ENCODE assay signal across 1 cellular context in the genomic region with DNA sequence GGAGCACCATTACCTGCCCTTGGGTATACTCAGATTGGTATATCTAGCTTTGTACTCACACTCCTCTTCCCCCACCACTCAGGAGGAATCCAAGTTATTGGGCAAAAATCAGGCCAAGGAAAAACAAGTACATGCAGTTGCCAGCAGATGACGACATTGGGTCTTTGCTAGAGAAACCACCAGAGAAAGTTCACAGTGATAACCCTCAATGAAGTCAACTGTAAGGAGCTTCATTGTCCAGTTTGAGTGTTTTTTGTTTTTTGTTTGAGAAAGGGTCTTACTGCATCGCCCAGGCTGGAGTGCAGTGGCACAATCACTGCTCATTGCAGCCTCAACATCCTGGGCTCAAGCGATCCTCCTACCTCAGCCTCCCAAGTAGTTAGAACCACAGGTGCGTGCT.
TF ChIP-seq lines count a peak whose summit lies in the region.

No MANE protein-coding gene starts in this region.

TF ChIP-seq in HCT116, 20 proteins besides CTCF, POLR2A, EP300 and RAD21 (continued from another document):
- TF ChIP-seq EZH2phosphoT487 (IDR thresholded peaks at IDR 0.05; ENCODE audit: borderline replicate concordance) (no peak), ZFX (IDR thresholded peaks at IDR 0.05) (no peak), YY1 (IDR thresholded peaks at IDR 0.05; ENCODE audit: extremely low read depth, insufficient replicate concordance, low read depth, low read length) (no peak), POLR2AphosphoS5 (IDR thresholded peaks at IDR 0.05; ENCODE audit: low read depth, low read length) (no peak), ZNF274 (IDR thresholded peaks at IDR 0.05; ENCODE audit: low read depth, low read length) (no peak)
TF ChIP-seq in HCT116: peak in this region for 0.
